ENCODE assay signal across 13 cellular contexts in genomic region chrX:45006002-45006800, GRCh38.
DNase-seq lines count a peak whose midpoint lies in the region; ATAC-seq and TF ChIP-seq lines count a peak whose summit lies in the region.
"Had no signal": no experiment of that assay in that cellular context is flagged by ENCODE, and none has a peak within 500 bp of the region (broad histone marks: within the 10 kb centered on the region; RNA-seq: fewer than 3 reads in every experiment).

No MANE protein-coding gene starts in this region.

- H3K27me3 Mint-ChIP-seq in central memory CD8-positive, alpha-beta T cell: no peaks in the 10 kb centered on the region
- H3K27me3 Mint-ChIP-seq in naive thymus-derived CD4-positive, alpha-beta T cell: no peaks in the 10 kb centered on the region
- no peaks in the 10 kb centered on the region for H3K27me3 Mint-ChIP-seq in osteocyte (ENCODE audit: unreplicated experiment)

- H3K4me1 Mint-ChIP-seq in central memory CD8-positive, alpha-beta T cell: peaks cover 36% of the 10 kb centered on the region
- peaks cover 39% of the 10 kb centered on the region for H3K4me1 Mint-ChIP-seq in stimulated activated effector memory CD8-positive, alpha-beta T cell treated with anti-CD3 and anti-CD28 coated beads, Interleukin-12 subunit alpha, Interleukin-12 subunit beta, amount 100 ng/mL, for 72 hours
- H3K4me1 Mint-ChIP-seq in naive thymus-derived CD4-positive, alpha-beta T cell: peaks cover 10 to 73% (median 41%) of the 10 kb centered on the region in 7 donors
- peaks cover 33% of the 10 kb centered on the region for H3K4me1 Mint-ChIP-seq in osteocyte (ENCODE audit: unreplicated experiment)

- H3K36me3 Mint-ChIP-seq in central memory CD8-positive, alpha-beta T cell (ENCODE audit: insufficient read depth): peaks cover 4% of the 10 kb centered on the region
- peaks cover 13% of the 10 kb centered on the region for H3K36me3 Mint-ChIP-seq in stimulated activated effector memory CD8-positive, alpha-beta T cell treated with anti-CD3 and anti-CD28 coated beads, Interleukin-12 subunit alpha, Interleukin-12 subunit beta, amount 100 ng/mL, for 72 hours
- peaks cover 0 to 49% (median 11%) of the 10 kb centered on the region in 5 donors for H3K36me3 Mint-ChIP-seq in naive thymus-derived CD4-positive, alpha-beta T cell
- no peaks in the 10 kb centered on the region for H3K36me3 Mint-ChIP-seq in osteocyte (ENCODE audit: unreplicated experiment)

- DNase-seq in stimulated activated CD4-positive, alpha-beta T cell treated with anti-CD3 and anti-CD28 coated beads, Interleukin-15, amount 100 ng/mL, for 24 hours: peak; percentile 5
- no peak for DNase-seq in stimulated activated CD4-positive, alpha-beta T cell treated with anti-CD3 and anti-CD28 coated beads, Interleukin-4, amount 100 ng/mL, for 1 hour
- peak; percentile 1 for DNase-seq in MG63
- no peak for DNase-seq in central memory CD8-positive, alpha-beta T cell (ENCODE audit: low spot score in 2 of 2)
- no peak for DNase-seq in stimulated activated effector memory CD8-positive, alpha-beta T cell treated with anti-CD3 and anti-CD28 coated beads, Interleukin-12 subunit alpha, Interleukin-12 subunit beta, amount 100 ng/mL, for 72 hours (ENCODE audit: low spot score in 2 of 2)
- no peak for DNase-seq in NAMALWA (ENCODE audit: low spot score)
- no peak for DNase-seq in naive thymus-derived CD4-positive, alpha-beta T cell
- DNase-seq in osteocyte (ENCODE audit: extremely low spot score, unreplicated experiment): no peak
- DNase-seq: body of pancreas, heart right ventricle, lower lobe of right lung, NCI-H187 treated with DMSO at 0.1 percent for 48 hours, SHP77 treated with DMSO at 0.1 percent for 48 hours had no signal

- no peaks in the 10 kb centered on the region for H3K4me1 ChIP-seq in naive thymus-derived CD4-positive, alpha-beta T cell (ENCODE audit: control insufficient read depth in 2 of 2, insufficient read depth in 2 of 2, low read length in 2 of 2)
- H3K4me1 ChIP-seq: body of pancreas had no signal

- no peaks in the 10 kb centered on the region for H3K9me3 Mint-ChIP-seq in central memory CD8-positive, alpha-beta T cell
- H3K9me3 Mint-ChIP-seq in stimulated activated effector memory CD8-positive, alpha-beta T cell treated with anti-CD3 and anti-CD28 coated beads, Interleukin-12 subunit alpha, Interleukin-12 subunit beta, amount 100 ng/mL, for 72 hours: no peaks in the 10 kb centered on the region
- H3K9me3 Mint-ChIP-seq in naive thymus-derived CD4-positive, alpha-beta T cell: peaks cover 0 to 23% (median 4%) of the 10 kb centered on the region in 11 donors
- H3K9me3 Mint-ChIP-seq in osteocyte (ENCODE audit: unreplicated experiment): peaks cover 16% of the 10 kb centered on the region

- no peak overlapping the region for H3K4me3 Mint-ChIP-seq in central memory CD8-positive, alpha-beta T cell
- peak overlapping the region; percentile 42 for H3K4me3 Mint-ChIP-seq in stimulated activated effector memory CD8-positive, alpha-beta T cell treated with anti-CD3 and anti-CD28 coated beads, Interleukin-12 subunit alpha, Interleukin-12 subunit beta, amount 100 ng/mL, for 72 hours
- peak overlapping the region in 4 of 10 donors; percentile 0 to 37 (median 4) for H3K4me3 Mint-ChIP-seq in naive thymus-derived CD4-positive, alpha-beta T cell
- no peak overlapping the region for H3K4me3 Mint-ChIP-seq in osteocyte (ENCODE audit: unreplicated experiment)

- intact Hi-C loops in naive thymus-derived CD4-positive, alpha-beta T cell (cut with micrococcal nuclease): no loop called here

- H3K9me3 ChIP-seq in MG63: no peaks in the 10 kb centered on the region
- H3K9me3 ChIP-seq in naive thymus-derived CD4-positive, alpha-beta T cell (ENCODE audit: control insufficient read depth in 2 of 3, low read length in 3 of 3): no peaks in the 10 kb centered on the region
- H3K9me3 ChIP-seq: body of pancreas, lower lobe of right lung had no signal

- CTCF ChIA-PET in naive thymus-derived CD4-positive, alpha-beta T cell (lab: Charles Lee): no interaction called here

- TF ChIP-seq CTCF in osteocyte (IDR thresholded peaks at IDR 0.05): no peak

- no peak for ATAC-seq in central memory CD8-positive, alpha-beta T cell (replicated peaks; ENCODE audit: extremely low read depth, poor library complexity, severe bottlenecking)
- ATAC-seq in stimulated activated effector memory CD8-positive, alpha-beta T cell treated with anti-CD3 and anti-CD28 coated beads, Interleukin-12 subunit alpha, Interleukin-12 subunit beta, amount 100 ng/mL, for 72 hours: peak; percentile 78
- no peak for ATAC-seq in naive thymus-derived CD4-positive, alpha-beta T cell
- ATAC-seq: body of pancreas, heart right ventricle, lower lobe of right lung had no signal

- H3K36me3 ChIP-seq in MG63: no peaks in the 10 kb centered on the region
- no peaks in the 10 kb centered on the region for H3K36me3 ChIP-seq in naive thymus-derived CD4-positive, alpha-beta T cell (ENCODE audit: control insufficient read depth in 2 of 3, insufficient read depth in 3 of 3, low read length in 3 of 3)
- H3K36me3 ChIP-seq: heart right ventricle, lower lobe of right lung had no signal

- no peak overlapping the region for H3K4me3 ChIP-seq in MG63
- no peak overlapping the region for H3K4me3 ChIP-seq in naive thymus-derived CD4-positive, alpha-beta T cell (ENCODE audit: low read length)
- H3K4me3 ChIP-seq: body of pancreas, heart right ventricle, lower lobe of right lung had no signal

- peak overlapping the region; percentile 32 for H3K27ac Mint-ChIP-seq in central memory CD8-positive, alpha-beta T cell (ENCODE audit: low read depth)
- peak overlapping the region; percentile 75 for H3K27ac Mint-ChIP-seq in stimulated activated effector memory CD8-positive, alpha-beta T cell treated with anti-CD3 and anti-CD28 coated beads, Interleukin-12 subunit alpha, Interleukin-12 subunit beta, amount 100 ng/mL, for 72 hours
- H3K27ac Mint-ChIP-seq in naive thymus-derived CD4-positive, alpha-beta T cell: peak overlapping the region in 3 of 9 donors; percentile 4 to 60 (median 13)
- H3K27ac Mint-ChIP-seq in osteocyte (ENCODE audit: unreplicated experiment): no peak overlapping the region

- no peak overlapping the region for H3K27ac ChIP-seq in naive thymus-derived CD4-positive, alpha-beta T cell (ENCODE audit: low read depth, low read length)
- H3K27ac ChIP-seq: body of pancreas, heart right ventricle, lower lobe of right lung had no signal

- H3K27me3 ChIP-seq in MG63: no peaks in the 10 kb centered on the region
- H3K27me3 ChIP-seq in naive thymus-derived CD4-positive, alpha-beta T cell (ENCODE audit: control insufficient read depth in 2 of 2, insufficient read depth in 2 of 2, low read length in 2 of 2): no peaks in the 10 kb centered on the region
- H3K27me3 ChIP-seq: body of pancreas, heart right ventricle had no signal

- POLR2A ChIA-PET in naive thymus-derived CD4-positive, alpha-beta T cell (lab: Charles Lee): no interaction called here

Comparison
In these comparisons a context has a peak if more than half of its experiments do, and no peak if none do; other contexts are left out.
1. DNase-seq: peak in stimulated activated CD4-positive, alpha-beta T cell treated with anti-CD3 and anti-CD28 coated beads, Interleukin-15, amount 100 ng/mL, for 24 hours (single experiment) and MG63 (single experiment); none in stimulated activated CD4-positive, alpha-beta T cell treated with anti-CD3 and anti-CD28 coated beads, Interleukin-4, amount 100 ng/mL, for 1 hour (single experiment), central memory CD8-positive, alpha-beta T cell (0 of 2), stimulated activated effector memory CD8-positive, alpha-beta T cell treated with anti-CD3 and anti-CD28 coated beads, Interleukin-12 subunit alpha, Interleukin-12 subunit beta, amount 100 ng/mL, for 72 hours (0 of 2), NAMALWA (single experiment), naive thymus-derived CD4-positive, alpha-beta T cell (0 of 9) and osteocyte (single experiment).